In the genomic region with DNA sequence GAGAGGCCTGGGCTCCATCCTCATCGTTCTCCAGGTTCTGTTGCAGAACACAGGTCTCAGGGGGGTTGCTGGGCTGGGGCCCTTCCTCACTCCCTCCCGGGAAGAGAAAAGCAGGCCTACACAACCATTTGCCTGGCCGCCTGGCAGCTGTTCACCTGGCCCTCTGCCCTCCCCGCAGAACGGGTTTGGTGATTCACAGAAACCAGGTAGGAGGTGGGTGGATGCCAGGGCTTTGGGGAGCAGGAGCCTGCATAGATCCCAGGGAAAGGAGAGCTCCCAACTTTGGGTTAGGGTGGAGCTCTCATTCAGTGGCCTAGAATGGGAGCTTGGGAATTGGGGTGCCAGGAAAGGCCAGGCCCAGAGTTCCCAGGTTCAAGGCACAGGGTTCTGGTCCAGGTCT, we compare ENCODE assay signal across 8 cellular contexts. TPM values are rescaled to one million over a fixed set of nuclear protein-coding genes. Genes with fewer than 3 reads are reported as not detected.
DNase-seq lines count a peak whose midpoint lies in the region; ATAC-seq, FAIRE-seq and TF ChIP-seq lines count a peak whose summit lies in the region.

No MANE protein-coding gene starts in this region.

- peak overlapping the region; percentile 86 for H2AK5ac ChIP-seq in IMR-90 (ENCODE audit: low read depth, low read length)

- TF ChIP-seq CTCF in IMR-90 (conservative IDR thresholded peaks at IDR 0.05; ENCODE audit: low read depth, low read length) (no peak), adrenal gland (IDR thresholded peaks at IDR 0.05) (no peak), kidney (IDR thresholded peaks at IDR 0.05; ENCODE audit: borderline replicate concordance, extremely low read depth, insufficient read depth) (no peak), stomach (IDR thresholded peaks at IDR 0.05) (no peak)

- H3K9me1 ChIP-seq in IMR-90 (ENCODE audit: insufficient read depth, low read length), result peaks cover 12% of the 10 kb centered on the region

- H3K4ac ChIP-seq in IMR-90 (ENCODE audit: low read depth, low read length), result peak overlapping the region; percentile 79

- TF ChIP-seq EP300 in stomach (IDR thresholded peaks at IDR 0.05), result no peak

- H4K8ac ChIP-seq in IMR-90 (ENCODE audit: low read depth in 2 of 2, low read length in 2 of 2), result peak overlapping the region; percentile 77 to 84

- intact Hi-C loops in IMR-90 (cut with micrococcal nuclease) (loop anchor here (1.0 kb wide), 1 partner anchor 25 kb away; a partner anchor contains a TSS), adrenal gland (cut with DNase I) (no loop called here), kidney (cut with DNase I) (no loop called here), stomach (cut with DNase I; ENCODE audit: low total_unique reads) (no loop called here)

- H2AFZ ChIP-seq in IMR-90 (replicated peaks; ENCODE audit: low read length, poor library complexity), result peak overlapping the region; percentile 98

- POLR2A ChIA-PET in IMR-90 (lab: Charles Lee; ENCODE audit: unreplicated experiment), result interaction anchor here (0.6 kb wide), 1 partner anchor 25 kb away, joined by 6 read pairs; a partner anchor contains a TSS

- H3K4me2 ChIP-seq in BLaER1, result peak overlapping the region; percentile 97
- peak overlapping the region; percentile 94 for H3K4me2 ChIP-seq in IMR-90 (ENCODE audit: low read depth, low read length)

- no peak overlapping the region for H2BK20ac ChIP-seq in IMR-90 (ENCODE audit: low read depth, low read length)

- DNase-seq in IMR-90, result no peak
- DNase-seq in adrenal gland, result peak in 6 of 7 donors; percentile 60 to 82 (median 66)
- DNase-seq in kidney, result peak; percentile 88
- peak; percentile 96 for DNase-seq in stomach
- DNase-seq in NCI-H82 treated with DMSO at 0.1 percent for 48 hours (lab: John Stamatoyannopoulos, UW; ENCODE audit: unreplicated experiment), result no peak

- peak overlapping the region; percentile 52; the same call in 1 of the 2 replicates for H3K56ac ChIP-seq in IMR-90 (ENCODE audit: extremely low read depth, insufficient read depth, low read length)

- H3K9me3 ChIP-seq in BLaER1, result no peaks in the 10 kb centered on the region
- no peaks in the 10 kb centered on the region for H3K9me3 ChIP-seq in IMR-90 (ENCODE audit: control insufficient read depth, insufficient read depth, low read length)
- no peaks in the 10 kb centered on the region for H3K9me3 ChIP-seq in adrenal gland (replicated peaks in 1 of 3)
- H3K9me3 ChIP-seq in kidney (ENCODE audit: control insufficient read depth in 1 of 2, low read length in 2 of 2), result no peaks in the 10 kb centered on the region
- no peaks in the 10 kb centered on the region for H3K9me3 ChIP-seq in stomach

- peaks cover 63% of the 10 kb centered on the region for H3K4me1 ChIP-seq in BLaER1
- peaks cover 9% of the 10 kb centered on the region for H3K4me1 ChIP-seq in IMR-90 (ENCODE audit: control insufficient read depth, insufficient read depth, low read length)
- peaks cover 25 to 44% of the 10 kb centered on the region in 2 donors for H3K4me1 ChIP-seq in adrenal gland (replicated peaks in 1 of 2)
- H3K4me1 ChIP-seq in kidney (ENCODE audit: control insufficient read depth in 1 of 2, insufficient read depth in 1 of 2, low read depth in 1 of 2, low read length in 2 of 2), result peaks cover 12 to 23% of the 10 kb centered on the region in 2 donors
- H3K4me1 ChIP-seq in stomach, result peaks cover 37 to 58% (median 55%) of the 10 kb centered on the region in 4 donors

- peak overlapping the region; percentile 39 for H4K91ac ChIP-seq in IMR-90 (ENCODE audit: insufficient read depth, low read depth, low read length)

- peak overlapping the region; percentile 95 for H3K23ac ChIP-seq in IMR-90 (ENCODE audit: low read depth, low read length)

- H4K20me1 ChIP-seq in BLaER1 (no peaks in the 10 kb centered on the region), IMR-90 (ENCODE audit: insufficient read depth, low read length) (no peaks in the 10 kb centered on the region)

- dilution Hi-C loops in IMR-90 (cut with HindIII; ENCODE audit: low sequenced_read_pairs, unreplicated experiment), result no loop called here

- H2AK9ac ChIP-seq in IMR-90 (replicated peaks; ENCODE audit: low read depth, low read length, poor library complexity), result peak overlapping the region; percentile 99

- CTCF ChIA-PET in IMR-90 (lab: Yijun Ruan, JAX), result no interaction called here

- H4K5ac ChIP-seq in IMR-90 (ENCODE audit: low read depth, low read length), result 0 out of 2 replicates have a peak overlapping the region, but pooled peaks have one; percentile 31

- H3K36me3 ChIP-seq in BLaER1, result no peaks in the 10 kb centered on the region
- peaks cover 2% of the 10 kb centered on the region; the same call in 1 of the 2 replicates for H3K36me3 ChIP-seq in IMR-90 (ENCODE audit: control insufficient read depth, insufficient read depth, low read length)
- no peaks in the 10 kb centered on the region for H3K36me3 ChIP-seq in adrenal gland (replicated peaks in 1 of 2)
- no peaks in the 10 kb centered on the region for H3K36me3 ChIP-seq in kidney (ENCODE audit: control insufficient read depth in 1 of 2, insufficient read depth in 2 of 2, low read length in 2 of 2)
- peaks cover 0 to 5% (median 2%) of the 10 kb centered on the region in 4 donors for H3K36me3 ChIP-seq in stomach

- peak overlapping the region; percentile 83 for H3K14ac ChIP-seq in IMR-90 (replicated peaks; ENCODE audit: low read depth, low read length)

- H3K4me3 ChIP-seq in BLaER1 (peak overlapping the region; percentile 91), IMR-90 (ENCODE audit: insufficient read depth, low read depth, low read length) (peak overlapping the region; percentile 87), adrenal gland (peak overlapping the region in 2 of 4 donors; percentile 16 to 71), kidney (ENCODE audit: low read length in 2 of 2) (peak overlapping the region; percentile 74 to 76), stomach (peak overlapping the region; percentile 82 to 95 (median 88))

- H3K27ac ChIP-seq in BLaER1 (peak overlapping the region; percentile 84), IMR-90 (ENCODE audit: insufficient read depth, low read length) (peak overlapping the region; percentile 78), adrenal gland (peak overlapping the region in 4 of 5 donors; percentile 52 to 92 (median 84)), kidney (ENCODE audit: low read depth in 2 of 2, low read length in 2 of 2) (peak overlapping the region; percentile 81 to 88), stomach (peak overlapping the region; percentile 85 to 96 (median 92))

- TF ChIP-seq RAD21 in IMR-90 (IDR thresholded peaks at IDR 0.05; ENCODE audit: low read length), result no peak

- H3K18ac ChIP-seq in IMR-90 (ENCODE audit: low read depth, low read length), result no peak overlapping the region

- peak overlapping the region; percentile 91 for H3K9ac ChIP-seq in BLaER1
- peak overlapping the region; percentile 79 for H3K9ac ChIP-seq in IMR-90 (ENCODE audit: low read depth, low read length)
- H3K9ac ChIP-seq in kidney (ENCODE audit: low read length in 2 of 2), result peak overlapping the region; percentile 82 to 96

- H3K79me1 ChIP-seq in IMR-90 (ENCODE audit: low read depth in 1 of 2, low read length in 2 of 2), result peaks cover 4 to 24% of the 10 kb centered on the region in 2 experiments; a peak in 2 of 4 replicates

- 60% methylated on average over 1 of the region's 5 CpGs; no CpG with 5 or more reads in 1 of the 2 experiments for WGBS in IMR-90 (ENCODE audit: extremely low coverage in 2 of 2, insufficient read length in 1 of 2), 2 experiments
- WGBS in adrenal gland, 4 donors, result 20 to 32% (median 23%) methylated on average over 2 to 5 of the region's 5 CpGs
- 7 to 24% (median 12%) methylated on average over 5 of the region's 5 CpGs; no CpG with 5 or more reads in 1 of the 5 donors for WGBS in stomach, 5 donors

- in situ Hi-C loops in IMR-90 (cut with MboI; ENCODE audit: low sequenced_read_pairs), result no loop called here

- H2BK120ac ChIP-seq in IMR-90 (ENCODE audit: low read depth, low read length), result no peak overlapping the region; the same call in 1 of the 2 replicates

- TF ChIP-seq POLR2A in IMR-90 (IDR thresholded peaks at IDR 0.05; ENCODE audit: low read depth, low read length), result no peak
- no peak for TF ChIP-seq POLR2A in adrenal gland (IDR thresholded peaks at IDR 0.05)
- TF ChIP-seq POLR2A in stomach (IDR thresholded peaks at IDR 0.05), result no peak

- BruUV-seq in IMR-90 (replicated peaks; lab: Mats Ljungman, UMichigan), result no TSS peak

- H2BK15ac ChIP-seq in IMR-90 (ENCODE audit: low read depth, low read length), result no peak overlapping the region

- peak overlapping the region; percentile 66 for H2BK5ac ChIP-seq in IMR-90 (ENCODE audit: low read depth, low read length, poor library complexity, severe bottlenecking)

- no peak for FAIRE-seq in kidney (lab: Jason Lieb, UNC)

- ATAC-seq in IMR-90 (ENCODE audit: low read depth) (no peak), HG03354 (IDR thresholded peaks at IDR 0.05; ENCODE audit: poor library complexity, severe bottlenecking, unreplicated experiment) (no peak), HG02678 (IDR thresholded peaks at IDR 0.05; ENCODE audit: unreplicated experiment) (no peak)

- H3K27me3 ChIP-seq in BLaER1 (no peaks in the 10 kb centered on the region), IMR-90 (ENCODE audit: control insufficient read depth, insufficient read depth, low read length) (peaks cover 3% of the 10 kb centered on the region; the same call in 1 of the 2 replicates), adrenal gland (no peaks in the 10 kb centered on the region), stomach (no peaks in the 10 kb centered on the region)

RNA-seq across cellular contexts. Expression of a gene that starts 1.0 kb away (rescaled TPM):
- total RNA-seq in IMR-90 (2012; rRNA removed) (12.5 and 18.9 TPM in 2 replicates), adrenal gland (100 to 1,000 TPM in 3 of 8 donors, 10 to 100 TPM in 5; 73.6 to 257 (median 98.0) TPM), kidney (65.5 TPM), stomach (100 to 1,000 TPM in 3 of 5 donors, 10 to 100 TPM in 2; 57.6 to 392 (median 174) TPM)
- polyA plus RNA-seq in IMR-90 (2012; rRNA removed) (55.0 and 64.4 TPM in 2 replicates), adrenal gland (100 to 1,000 TPM in 2 of 3 donors, 10 to 100 TPM in 1; 15.5 to 103 (median 102) TPM), kidney (ENCODE audit: insufficient read depth, low read depth, low replicate concordance) (127 TPM), stomach (100 to 1,000 TPM; 118 to 130 (median 126) TPM)
- 167 and 255 TPM in 2 replicates for polyA plus RNA-seq in IMR-90 (2012; cell fraction: cytosol; rRNA removed)
- polyA plus RNA-seq in IMR-90 (2012; cell fraction: nucleus; rRNA removed; ENCODE audit: low replicate concordance), result 119 and 287 TPM in 2 replicates

RNA-seq across cellular contexts. Expression of a gene that starts 12.9 kb away (rescaled TPM):
- total RNA-seq in IMR-90 (2012; rRNA removed) (not detected in 2 replicates), adrenal gland (1 to 10 TPM in 5 of 8 donors, under 1 TPM in 2, not detected in 1; 0.54 to 3.8 (median 1.6) TPM), kidney (3.1 TPM), stomach (under 1 TPM in 3 of 5 donors, not detected in 2; 0.43 to 0.73 (median 0.45) TPM)
- polyA plus RNA-seq in IMR-90 (2012; rRNA removed) (not detected in 2 replicates), adrenal gland (1 to 10 TPM in 2 of 3 donors, under 1 TPM in 1; 0.31 to 2.1 (median 1.1) TPM), kidney (ENCODE audit: insufficient read depth, low read depth, low replicate concordance) (0.49 TPM), stomach (1 to 10 TPM in 2 of 3 donors, under 1 TPM in 1; 0.50 to 1.7 (median 1.7) TPM)
- polyA plus RNA-seq in IMR-90 (2012; cell fraction: cytosol; rRNA removed), result not detected in 2 replicates
- not detected in 2 replicates for polyA plus RNA-seq in IMR-90 (2012; cell fraction: nucleus; rRNA removed; ENCODE audit: low replicate concordance)

RNA-seq across cellular contexts. Expression of a gene that starts 14.8 kb away (rescaled TPM):
- 91.4 and 95.5 TPM in 2 replicates for total RNA-seq in IMR-90 (2012; rRNA removed)
- polyA plus RNA-seq in IMR-90 (2012; rRNA removed), result 122 and 130 TPM in 2 replicates
- polyA plus RNA-seq in IMR-90 (2012; cell fraction: cytosol; rRNA removed), result 119 and 146 TPM in 2 replicates
- polyA plus RNA-seq in IMR-90 (2012; cell fraction: nucleus; rRNA removed; ENCODE audit: low replicate concordance), result 57.9 and 94.8 TPM in 2 replicates
- total RNA-seq in adrenal gland, result 100 to 1,000 TPM in 2 of 8 donors, 10 to 100 TPM in 6; 62.0 to 114 (median 83.9) TPM
- polyA plus RNA-seq in adrenal gland, result 100 to 1,000 TPM in 2 of 3 donors, 10 to 100 TPM in 1; 35.3 to 152 (median 119) TPM
- total RNA-seq in kidney, result 61.5 TPM
- 135 TPM for polyA plus RNA-seq in kidney (ENCODE audit: insufficient read depth, low read depth, low replicate concordance)
- total RNA-seq in stomach, result 100 to 1,000 TPM in 1 of 5 donors, 10 to 100 TPM in 4; 36.4 to 140 (median 60.7) TPM
- 10 to 100 TPM; 75.5 to 86.6 (median 84.2) TPM for polyA plus RNA-seq in stomach

RNA-seq across cellular contexts. Expression of a gene that starts 15.5 kb away (rescaled TPM):
- total RNA-seq in IMR-90 (2012; rRNA removed) (not detected in 2 replicates), adrenal gland (under 1 TPM in 1 of 8 donors, not detected in 7; 0.18 TPM), kidney (not detected), stomach (not detected)
- polyA plus RNA-seq in IMR-90 (2012; rRNA removed) (not detected in 2 replicates), adrenal gland (not detected), kidney (ENCODE audit: insufficient read depth, low read depth, low replicate concordance) (not detected), stomach (not detected)
- polyA plus RNA-seq in IMR-90 (2012; cell fraction: cytosol; rRNA removed), result not detected in 2 replicates
- not detected in 2 replicates for polyA plus RNA-seq in IMR-90 (2012; cell fraction: nucleus; rRNA removed; ENCODE audit: low replicate concordance)

RNA-seq across cellular contexts. Expression of a gene that starts 24.8 kb away (rescaled TPM):
- total RNA-seq in IMR-90 (2012; rRNA removed) (76.4 and 79.4 TPM in 2 replicates), adrenal gland (100 to 1,000 TPM in 5 of 8 donors, 10 to 100 TPM in 3; 65.1 to 142 (median 102) TPM), kidney (121 TPM), stomach (100 to 1,000 TPM in 2 of 5 donors, 10 to 100 TPM in 3; 48.3 to 160 (median 82.2) TPM)
- polyA plus RNA-seq in IMR-90 (2012; rRNA removed) (138 and 151 TPM in 2 replicates), adrenal gland (100 to 1,000 TPM in 2 of 3 donors, 10 to 100 TPM in 1; 28.9 to 159 (median 141) TPM), kidney (ENCODE audit: insufficient read depth, low read depth, low replicate concordance) (67.2 TPM), stomach (100 to 1,000 TPM in 2 of 3 donors, 10 to 100 TPM in 1; 84.4 to 125 (median 104) TPM)
- polyA plus RNA-seq in IMR-90 (2012; cell fraction: cytosol; rRNA removed), result 81.3 and 148 TPM in 2 replicates
- polyA plus RNA-seq in IMR-90 (2012; cell fraction: nucleus; rRNA removed; ENCODE audit: low replicate concordance), result 81.7 and 240 TPM in 2 replicates

Comparison
In these comparisons a context has a peak if more than half of its experiments do, and no peak if none do; other contexts are left out.
1. DNase-seq: peak in adrenal gland (6 of 7), kidney (single experiment) and stomach (single experiment); none in IMR-90 (single experiment) and NCI-H82 treated with DMSO at 0.1 percent for 48 hours (single experiment).
2. Peak in every context shown above with its lines, with median percentiles within 50 percentile points of each other: H3K27ac ChIP-seq and H3K9ac ChIP-seq.